Comparison of ENCODE assay signal across 8 cellular contexts in the genomic region with DNA sequence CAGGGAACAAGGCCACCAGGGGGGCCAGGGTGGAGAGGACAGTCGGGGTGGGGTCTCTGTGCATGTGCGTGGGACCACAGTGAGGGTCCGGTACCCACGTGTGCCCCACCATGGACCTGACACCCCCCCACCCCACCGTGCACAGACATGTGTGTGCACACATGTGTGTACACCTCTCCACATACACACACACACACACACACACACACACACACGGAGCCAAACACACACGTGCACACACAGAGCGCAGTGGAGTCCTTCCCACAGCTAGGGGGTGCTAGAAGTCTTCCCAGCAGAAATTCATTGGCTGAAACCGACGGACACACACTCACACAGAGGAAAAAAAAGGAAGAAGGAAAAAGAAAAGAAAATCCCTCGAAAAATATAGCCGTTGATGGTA. TPM values are rescaled to one million over a fixed set of nuclear protein-coding genes. Genes with fewer than 3 reads are reported as not detected.
DNase-seq lines count a peak whose midpoint lies in the region; ATAC-seq, FAIRE-seq and TF ChIP-seq lines count a peak whose summit lies in the region.

No MANE protein-coding gene starts in this region.

- no peaks in the 10 kb centered on the region for H3K9me3 Mint-ChIP-seq in CD8-positive, alpha-beta T cell

- 5% methylated on average over 6 of the region's 12 CpGs for WGBS in right lobe of liver (ENCODE audit: insufficient coverage, low coverage, low lambda C conversion rate, missing lambda C conversion rate)
- 19% methylated on average over 12 of the region's 12 CpGs for WGBS in suprapubic skin

- H3K9me3 ChIP-seq in CD8-positive, alpha-beta T cell (ENCODE audit: low read length), result no peaks in the 10 kb centered on the region
- H3K9me3 ChIP-seq in right lobe of liver (no peaks in the 10 kb centered on the region), suprapubic skin (no peaks in the 10 kb centered on the region)

- no peaks in the 10 kb centered on the region for H3K27me3 Mint-ChIP-seq in CD8-positive, alpha-beta T cell (ENCODE audit: low read depth)

- H3K27ac Mint-ChIP-seq in CD8-positive, alpha-beta T cell, result no peak overlapping the region

- H3K36me3 Mint-ChIP-seq in CD8-positive, alpha-beta T cell, result no peaks in the 10 kb centered on the region

- no peak overlapping the region for H3K27ac ChIP-seq in CD8-positive, alpha-beta T cell (ENCODE audit: low read depth, low read length)
- no peak overlapping the region for H3K27ac ChIP-seq in right lobe of liver
- no peak overlapping the region for H3K27ac ChIP-seq in suprapubic skin

- no peak overlapping the region for H3K4me3 Mint-ChIP-seq in CD8-positive, alpha-beta T cell

- no peak for FAIRE-seq in H54 (lab: Jason Lieb, UNC)

- peaks cover 4% of the 10 kb centered on the region for H3K4me1 Mint-ChIP-seq in CD8-positive, alpha-beta T cell (ENCODE audit: low read depth)

- CTCF ChIA-PET in CD8-positive, alpha-beta T cell (lab: Charles Lee), result interaction anchor here (0.7 to 6.0 kb wide), 16 partner anchors 8 to 1534 kb away, joined by 3 to 33 read pairs (median 4); no protein-coding TSS in a partner anchor

- H3K36me3 ChIP-seq in CD8-positive, alpha-beta T cell (ENCODE audit: insufficient read depth, low read length), result no peaks in the 10 kb centered on the region
- H3K36me3 ChIP-seq in right lobe of liver, result no peaks in the 10 kb centered on the region
- no peaks in the 10 kb centered on the region for H3K36me3 ChIP-seq in suprapubic skin

- intact Hi-C loops in CD8-positive, alpha-beta T cell (cut with DNase I, micrococcal nuclease), result loop anchor here (1.0 to 2.0 kb wide), 3 partner anchors 268 to 1010 kb away; a partner anchor contains a TSS
- intact Hi-C loops in right lobe of liver (cut with DNase I), result loop anchor here (10.0 kb wide), 1 partner anchor 268 kb away; no protein-coding TSS in a partner anchor

- no peaks in the 10 kb centered on the region for H3K4me1 ChIP-seq in CD8-positive, alpha-beta T cell (ENCODE audit: insufficient read depth, low read length)
- H3K4me1 ChIP-seq in right lobe of liver (no peaks in the 10 kb centered on the region), suprapubic skin (no peaks in the 10 kb centered on the region)

- peak in 5 of 7 experiments; percentile 14 to 64 (median 46) for DNase-seq in CD8-positive, alpha-beta T cell
- DNase-seq in H54 (ENCODE audit: insufficient read length, low spot score) (peak; percentile 93), NCI-H2171 treated with DMSO at 0.1 percent for 48 hours (lab: John Stamatoyannopoulos, UW) (peak; percentile 92), UCSD-AML1 (lab: John Stamatoyannopoulos, UW; ENCODE audit: unreplicated experiment) (peak; percentile 29), dermis blood vessel endothelial cell (peak; percentile 85), right lobe of liver (peak in 1 of 3 donors; percentile 53), suprapubic skin (ENCODE audit: low spot score in 2 of 2) (no peak)

- POLR2A ChIA-PET in CD8-positive, alpha-beta T cell (lab: Charles Lee), result no interaction called here

- no peak for TF ChIP-seq POLR2A in H54 (IDR thresholded peaks at IDR 0.05; ENCODE audit: low read depth, low read length)
- TF ChIP-seq POLR2A in right lobe of liver (IDR thresholded peaks at IDR 0.05), result no peak
- TF ChIP-seq POLR2A in suprapubic skin (IDR thresholded peaks at IDR 0.05), result no peak

- peak; percentile 69 for TF ChIP-seq CTCF in CD8-positive, alpha-beta T cell (IDR thresholded peaks at IDR 0.05)
- TF ChIP-seq CTCF in right lobe of liver (IDR thresholded peaks at IDR 0.05) (peak; percentile 47 to 65 (median 54)), suprapubic skin (IDR thresholded peaks at IDR 0.05) (peak; percentile 45 to 67)

- no peak for TF ChIP-seq EP300 in suprapubic skin (IDR thresholded peaks at IDR 0.05)

- no peak overlapping the region for H3K4me3 ChIP-seq in CD8-positive, alpha-beta T cell (ENCODE audit: low read depth, low read length)
- H3K4me3 ChIP-seq in right lobe of liver (no peak overlapping the region), suprapubic skin (no peak overlapping the region)

- no peaks in the 10 kb centered on the region for H3K27me3 ChIP-seq in CD8-positive, alpha-beta T cell (ENCODE audit: insufficient read depth, low read length)
- H3K27me3 ChIP-seq in right lobe of liver, result no peaks in the 10 kb centered on the region
- H3K27me3 ChIP-seq in suprapubic skin, result peaks cover 16% of the 10 kb centered on the region

- peak; percentile 77 for ATAC-seq in CD8-positive, alpha-beta T cell
- ATAC-seq in right lobe of liver (peak; percentile 76 to 91 (median 84)), HG03442 (IDR thresholded peaks at IDR 0.05; ENCODE audit: unreplicated experiment) (no peak)

RNA-seq across cellular contexts. Expression of a gene that starts 42.8 kb away (rescaled TPM):
- total RNA-seq in CD8-positive, alpha-beta T cell, result 10 to 100 TPM; 17.0 to 17.7 TPM
- 17.4 and 78.6 TPM in 2 replicates for total RNA-seq in dermis blood vessel endothelial cell
- 10 to 100 TPM; 10.3 to 32.1 (median 14.1) TPM for total RNA-seq in right lobe of liver
- 10 to 100 TPM in 3 of 4 donors, 1 to 10 TPM in 1; 9.7 to 15.0 (median 13.3) TPM for total RNA-seq in suprapubic skin

Comparison
In these comparisons a context has a peak if more than half of its experiments do, and no peak if none do; other contexts are left out.
1. DNase-seq: peak in CD8-positive, alpha-beta T cell (5 of 7), H54 (single experiment), NCI-H2171 treated with DMSO at 0.1 percent for 48 hours (single experiment), UCSD-AML1 (single experiment) and dermis blood vessel endothelial cell (single experiment); none in suprapubic skin (0 of 2).
2. Peak in every context shown above with its lines, with median percentiles within 50 percentile points of each other: CTCF ChIP-seq.